Comparison of ENCODE assay signal across 8 cellular contexts in genomic region chr17:8376302-8377067, GRCh38.
DNase-seq lines count a peak whose midpoint lies in the region; ATAC-seq and TF ChIP-seq lines count a peak whose summit lies in the region.

Gene KRABD2 (minus strand): TSS chr17:8376704.

- no peaks in the 10 kb centered on the region for H3K9me3 Mint-ChIP-seq in progenitor cell of endocrine pancreas (ENCODE audit: low read depth)

- peaks cover 19% of the 10 kb centered on the region for H3K4me1 Mint-ChIP-seq in progenitor cell of endocrine pancreas (ENCODE audit: low read depth)

- peak; percentile 96 for DNase-seq in GM03348 (ENCODE audit: low spot score)
- DNase-seq in HFF-Myc (ENCODE audit: extremely low read depth, low read depth): peak; percentile 71
- DNase-seq in NCI-H128 (lab: John Stamatoyannopoulos, UW; ENCODE audit: unreplicated experiment): peak; percentile 39
- DNase-seq in T-helper 1 cell: peak; percentile 86 to 90 (median 87)
- DNase-seq in amniotic stem cell (lab: John Stamatoyannopoulos, UW): peak; percentile 71
- DNase-seq in left ventricle myocardium superior: peak; percentile 94
- DNase-seq in progenitor cell of endocrine pancreas (ENCODE audit: low spot score, unreplicated experiment): peak; percentile 90
- peak; percentile 95 for DNase-seq in upper lobe of right lung

- H3K4me1 ChIP-seq in upper lobe of right lung: peaks cover 31% of the 10 kb centered on the region

- H3K27ac Mint-ChIP-seq in progenitor cell of endocrine pancreas: peak within 1 kb of the TSS; percentile 98

- TF ChIP-seq CTCF in HFF-Myc (IDR thresholded peaks at IDR 0.05; ENCODE audit: low read depth, low read length, missing control alignments): peak; percentile 56
- TF ChIP-seq CTCF in progenitor cell of endocrine pancreas (IDR thresholded peaks at IDR 0.05; ENCODE audit: unreplicated experiment): peak; percentile 64
- TF ChIP-seq CTCF in upper lobe of right lung (IDR thresholded peaks at IDR 0.05): peak; percentile 53

- H3K4me3 ChIP-seq in HFF-Myc (replicated peaks; ENCODE audit: low read depth, low read length) (peak within 1 kb of the TSS; percentile 44), upper lobe of right lung (peak within 1 kb of the TSS; percentile 79)

- H3K36me3 Mint-ChIP-seq in progenitor cell of endocrine pancreas (ENCODE audit: insufficient read depth): peaks cover 30% of the 10 kb centered on the region

- no peaks in the 10 kb centered on the region for H3K27me3 Mint-ChIP-seq in progenitor cell of endocrine pancreas

- peak within 1 kb of the TSS; percentile 84 for H3K27ac ChIP-seq in upper lobe of right lung

- intact Hi-C loops in left ventricle myocardium superior (cut with micrococcal nuclease) (no loop called here), upper lobe of right lung (cut with DNase I) (no loop called here)

- no peaks in the 10 kb centered on the region for H3K27me3 ChIP-seq in upper lobe of right lung

- no peaks in the 10 kb centered on the region for H3K9me3 ChIP-seq in upper lobe of right lung

- peaks cover 47% of the 10 kb centered on the region for H3K36me3 ChIP-seq in upper lobe of right lung

- peak within 1 kb of the TSS; percentile 80 for H3K4me3 Mint-ChIP-seq in progenitor cell of endocrine pancreas (ENCODE audit: low read depth)

- ATAC-seq in left ventricle myocardium superior: peak; percentile 97
- ATAC-seq in upper lobe of right lung: peak; percentile 100

Comparison
In these comparisons a context has a peak if more than half of its experiments do, and no peak if none do; other contexts are left out.
1. Peak in every context shown above with its lines: DNase-seq, ATAC-seq, H3K4me3 ChIP-seq and H3K27ac ChIP-seq.
2. DNase-seq: peak in every context shown above with its lines; median percentile 96 in GM03348; 95 in upper lobe of right lung; 94 in left ventricle myocardium superior; 90 in progenitor cell of endocrine pancreas; 87 in T-helper 1 cell; 71 in HFF-Myc; 71 in amniotic stem cell; 39 in NCI-H128.